8 cellular contexts compared by ENCODE assay signal in genomic region chr2:17309741-17310339, GRCh38.
DNase-seq lines count a peak whose midpoint lies in the region; ATAC-seq, FAIRE-seq and TF ChIP-seq lines count a peak whose summit lies in the region.

No MANE protein-coding gene starts in this region.

- TF ChIP-seq CTCF in upper lobe of right lung (IDR thresholded peaks at IDR 0.05): peak; percentile 63

- H3K36me3 ChIP-seq in upper lobe of right lung: no peaks in the 10 kb centered on the region

- H3K27me3 ChIP-seq in upper lobe of right lung: no peaks in the 10 kb centered on the region

- no peak overlapping the region for H3K4me3 ChIP-seq in upper lobe of right lung

- intact Hi-C loops in upper lobe of right lung (cut with DNase I): no loop called here

- H3K9me3 ChIP-seq in upper lobe of right lung: no peaks in the 10 kb centered on the region

- peak; percentile 94 for ATAC-seq in GM21367 (IDR thresholded peaks at IDR 0.05; ENCODE audit: unreplicated experiment)
- ATAC-seq in HG03457 (IDR thresholded peaks at IDR 0.05; ENCODE audit: unreplicated experiment): peak; percentile 74
- ATAC-seq in upper lobe of right lung: peak; percentile 87

- H3K4me1 ChIP-seq in upper lobe of right lung: no peaks in the 10 kb centered on the region

- no peak overlapping the region for H3K27ac ChIP-seq in upper lobe of right lung

- peak; percentile 15 for FAIRE-seq in G401.6 (lab: Jason Lieb, UNC)

- peak; percentile 52 for DNase-seq in NCI-H345 treated with DMSO at 0.1 percent for 48 hours (lab: John Stamatoyannopoulos, UW; ENCODE audit: unreplicated experiment)
- peak; percentile 72 for DNase-seq in astrocyte of the hippocampus (ENCODE audit: low read depth, low spot score)
- DNase-seq in islet precursor cell: peak; percentile 79
- no peak for DNase-seq in upper lobe of right lung
- no peak for DNase-seq in activated naive CD4-positive, alpha-beta T cell (lab: John Stamatoyannopoulos, UW)

Comparison
In these comparisons a context has a peak if more than half of its experiments do, and no peak if none do; other contexts are left out.
1. DNase-seq: peak in NCI-H345 treated with DMSO at 0.1 percent for 48 hours (single experiment), astrocyte of the hippocampus (single experiment) and islet precursor cell (single experiment); none in upper lobe of right lung (single experiment) and activated naive CD4-positive, alpha-beta T cell (0 of 4).
2. Peak in every context shown above with its lines, with median percentiles within 50 percentile points of each other: ATAC-seq.